ENCODE assay signal across 16 cellular contexts in genomic region chr14:62428429-62429203, GRCh38.
DNase-seq lines count a peak whose midpoint lies in the region; TF ChIP-seq lines count a peak whose summit lies in the region.
"Had no signal": no experiment of that assay in that cellular context is flagged by ENCODE, and none has a peak within 500 bp of the region (broad histone marks: within the 10 kb centered on the region; RNA-seq: fewer than 3 reads in every experiment).

No MANE protein-coding gene starts in this region.

- H3K4me3 ChIP-seq in WERI-Rb-1 (ENCODE audit: low read depth, low read length) (no peak overlapping the region), esophagus squamous epithelium (no peak overlapping the region), retinal pigment epithelial cell (ENCODE audit: low read length) (no peak overlapping the region)
- H3K4me3 ChIP-seq in CD8-positive, alpha-beta memory T cell (ENCODE audit: low read length): no peak overlapping the region
- H3K4me3 ChIP-seq: ascending aorta had no signal

- 51% methylated on average over 5 of the region's 5 CpGs for WGBS in esophagus squamous epithelium, 2 donors

- peaks cover 0 to 3% (median 0%) of the 10 kb centered on the region in 3 donors for H3K4me1 ChIP-seq in esophagus squamous epithelium
- H3K4me1 ChIP-seq in CD8-positive, alpha-beta memory T cell (ENCODE audit: insufficient read depth, low read length): no peaks in the 10 kb centered on the region
- H3K4me1 ChIP-seq: ascending aorta had no signal

- DNase-seq in HPDE6-E6E7 (ENCODE audit: extremely low spot score) (peak; percentile 45), WERI-Rb-1 (peak; percentile 48), esophagus squamous epithelium (lab: John Stamatoyannopoulos, UW) (no peak), retinal pigment epithelial cell (ENCODE audit: low read depth) (peak; percentile 74), RKO (ENCODE audit: low spot score) (no peak), cerebellum (ENCODE audit: low spot score) (no peak), cortex of kidney (lab: John Stamatoyannopoulos, UW) (no peak)
- DNase-seq in CD8-positive, alpha-beta memory T cell: no peak
- DNase-seq: C1 segment of cervical spinal cord, foreskin melanocyte, natural killer cell, NCI-H1694 treated with DMSO at 0.1 percent for 48 hours, NCI-H526 treated with DMSO at 0.1 percent for 48 hours, substantia nigra had no signal

- no peak for TF ChIP-seq POLR2A in esophagus squamous epithelium (IDR thresholded peaks at IDR 0.05)

- H3K27ac Mint-ChIP-seq in CD8-positive, alpha-beta memory T cell: no peak overlapping the region
- H3K27ac Mint-ChIP-seq: natural killer cell, WTC11 had no signal

- CTCF ChIA-PET in CD8-positive, alpha-beta memory T cell (lab: Charles Lee): no interaction called here

- H3K9me3 ChIP-seq in WERI-Rb-1 (ENCODE audit: severe bottlenecking) (peaks cover 19% of the 10 kb centered on the region), esophagus squamous epithelium (peaks cover 0 to 25% (median 14%) of the 10 kb centered on the region in 3 donors)
- H3K9me3 ChIP-seq in CD8-positive, alpha-beta memory T cell (ENCODE audit: low read length): no peaks in the 10 kb centered on the region

- no peaks in the 10 kb centered on the region for H3K36me3 ChIP-seq in WERI-Rb-1
- H3K36me3 ChIP-seq in esophagus squamous epithelium: no peaks in the 10 kb centered on the region
- no peaks in the 10 kb centered on the region for H3K36me3 ChIP-seq in CD8-positive, alpha-beta memory T cell (ENCODE audit: insufficient read depth, low read length)
- H3K36me3 ChIP-seq: ascending aorta had no signal

- H3K27me3 ChIP-seq in WERI-Rb-1 (ENCODE audit: insufficient read depth, low read depth, severe bottlenecking): no peaks in the 10 kb centered on the region
- no peaks in the 10 kb centered on the region for H3K27me3 ChIP-seq in esophagus squamous epithelium
- no peaks in the 10 kb centered on the region for H3K27me3 ChIP-seq in CD8-positive, alpha-beta memory T cell (ENCODE audit: insufficient read depth, low read length, poor library complexity, severe bottlenecking)
- H3K27me3 ChIP-seq: ascending aorta had no signal

- no peaks in the 10 kb centered on the region for H3K4me1 Mint-ChIP-seq in CD8-positive, alpha-beta memory T cell
- H3K4me1 Mint-ChIP-seq: natural killer cell had no signal

- intact Hi-C loops in esophagus squamous epithelium (cut with DNase I): no loop called here

- peak overlapping the region; percentile 64 for H3K27ac ChIP-seq in WERI-Rb-1
- peak overlapping the region; percentile 21 to 60 (median 43) for H3K27ac ChIP-seq in esophagus squamous epithelium
- no peak overlapping the region for H3K27ac ChIP-seq in CD8-positive, alpha-beta memory T cell (ENCODE audit: low read depth, low read length)
- H3K27ac ChIP-seq: ascending aorta had no signal

- no peaks in the 10 kb centered on the region for H3K27me3 Mint-ChIP-seq in CD8-positive, alpha-beta memory T cell

- POLR2A ChIA-PET in CD8-positive, alpha-beta memory T cell (lab: Charles Lee): no interaction called here

- no peak overlapping the region for H3K4me3 Mint-ChIP-seq in CD8-positive, alpha-beta memory T cell
- H3K4me3 Mint-ChIP-seq: natural killer cell, WTC11 had no signal

- H3K36me3 Mint-ChIP-seq in CD8-positive, alpha-beta memory T cell: no peaks in the 10 kb centered on the region
- H3K36me3 Mint-ChIP-seq: natural killer cell had no signal

- H3K9me3 Mint-ChIP-seq in CD8-positive, alpha-beta memory T cell: peaks cover 26 to 31% (median 30%) of the 10 kb centered on the region in 5 donors

- no peak for TF ChIP-seq CTCF in WERI-Rb-1 (IDR thresholded peaks at IDR 0.05; ENCODE audit: low read depth, low read length)
- TF ChIP-seq CTCF in esophagus squamous epithelium (IDR thresholded peaks at IDR 0.05): no peak
- no peak for TF ChIP-seq CTCF in retinal pigment epithelial cell (conservative IDR thresholded peaks at IDR 0.05; ENCODE audit: low read depth, low read length)

Comparison
In these comparisons a context has a peak if more than half of its experiments do, and no peak if none do; other contexts are left out.
1. DNase-seq: peak in HPDE6-E6E7 (single experiment), WERI-Rb-1 (single experiment) and retinal pigment epithelial cell (single experiment); none in esophagus squamous epithelium (single experiment), CD8-positive, alpha-beta memory T cell (0 of 5), RKO (single experiment), cerebellum (single experiment) and cortex of kidney (single experiment).